In genomic region chr17:491086-492014, GRCh38 we compare ENCODE assay signal across 8 cellular contexts. TPM values are rescaled to one million over a fixed set of nuclear protein-coding genes. Genes with fewer than 3 reads are reported as not detected.
A peak's percentile ranks its signal among the peaks of the same experiment; 100 is the strongest.
DNase-seq lines count a peak whose midpoint lies in the region; ATAC-seq, FAIRE-seq and TF ChIP-seq lines count a peak whose summit lies in the region.

No MANE protein-coding gene starts in this region.

- H3K36me3 ChIP-seq in HUES64 (ENCODE audit: insufficient read depth, low read length) (no peaks in the 10 kb centered on the region), cardiac muscle cell (no peaks in the 10 kb centered on the region)

- POLR2A ChIA-PET in A549 (lab: Yijun Ruan, JAX): no interaction called here

- peak overlapping the region; percentile 60 for H3K4me3 ChIP-seq in A549
- peak overlapping the region; percentile 57 for H3K4me3 ChIP-seq in HUES64 (ENCODE audit: low read length)
- H3K4me3 ChIP-seq in cardiac muscle cell: peak overlapping the region; percentile 32

- TF ChIP-seq EP300 in A549 (IDR thresholded peaks at IDR 0.05): no peak

- CTCF ChIA-PET in A549 (lab: Yijun Ruan, JAX): interaction anchor here (1.1 kb wide), 1 partner anchor 200 kb away, joined by 3 read pairs; no protein-coding TSS in a partner anchor

- TF ChIP-seq CTCF in A549 (IDR thresholded peaks at IDR 0.05): no peak
- TF ChIP-seq CTCF in cardiac muscle cell (IDR thresholded peaks at IDR 0.05; ENCODE audit: low read depth, low read length): peak; percentile 5

- peaks cover 32% of the 10 kb centered on the region for H3K27me3 ChIP-seq in HUES64 (ENCODE audit: insufficient read depth, low read length)
- peaks cover 41% of the 10 kb centered on the region for H3K27me3 ChIP-seq in cardiac muscle cell

- H3K4me1 ChIP-seq in A549 (peaks cover 7% of the 10 kb centered on the region), HUES64 (ENCODE audit: insufficient read depth, low read length) (peaks cover 9% of the 10 kb centered on the region), cardiac muscle cell (ENCODE audit: low read depth) (no peaks in the 10 kb centered on the region)

- H3K27ac ChIP-seq in A549: peak overlapping the region; percentile 63 to 70; a peak in 5 of 6 replicates
- H3K27ac ChIP-seq in HUES64 (ENCODE audit: low read depth, low read length): no peak overlapping the region; the same call in 1 of the 2 replicates
- H3K27ac ChIP-seq in cardiac muscle cell: no peak overlapping the region

- WGBS in A549 (ENCODE audit: missing lambda C conversion rate): 59% methylated on average over 33 of the region's 73 CpGs
- 3% methylated on average over 71 of the region's 73 CpGs for WGBS in HUES64

- peak; percentile 41 to 56 for DNase-seq in A549 (ENCODE audit: low read depth in 1 of 2, low spot score in 1 of 2)
- DNase-seq in activated naive CD4-positive, alpha-beta T cell treated with anti-CD3 and anti-CD28 coated beads, Interleukin-2, amount 50 U/mL, for 16 hours: peak; percentile 19
- peak; percentile 73 to 75 for DNase-seq in cardiac muscle cell (ENCODE audit: low read depth in 1 of 2, low spot score in 1 of 2)
- peak; percentile 88 for DNase-seq in posterior vena cava (ENCODE audit: low spot score)
- DNase-seq in HT-29 (ENCODE audit: low spot score): no peak
- no peak for DNase-seq in DMS79 treated with DMSO at 0.1 percent for 48 hours (lab: John Stamatoyannopoulos, UW)

- no peak for TF ChIP-seq RAD21 in A549 (conservative IDR thresholded peaks at IDR 0.05 in 1 of 2, IDR thresholded peaks at IDR 0.05 in 1 of 2)

- H3K9me3 ChIP-seq in A549 (no peaks in the 10 kb centered on the region), HUES64 (ENCODE audit: insufficient read depth, low read depth, low read length) (no peaks in the 10 kb centered on the region), cardiac muscle cell (ENCODE audit: low read depth) (no peaks in the 10 kb centered on the region)

- no peak for TF ChIP-seq POLR2A in A549 (IDR thresholded peaks at IDR 0.05; ENCODE audit: low read length)

- FAIRE-seq in A549 (lab: Jason Lieb, UNC): no peak

- ATAC-seq in A549: peak; percentile 48 to 57
- no peak for ATAC-seq in HG02938 (IDR thresholded peaks at IDR 0.05; ENCODE audit: unreplicated experiment)

- H3K4me2 ChIP-seq in A549: peak overlapping the region; percentile 100

- peak overlapping the region; percentile 30; the same call in 1 of the 2 replicates for H3K9ac ChIP-seq in HUES64 (ENCODE audit: low read depth, low read length)

- intact Hi-C loops in posterior vena cava (cut with DNase I): no loop called here

TF ChIP-seq in A549, 52 proteins besides CTCF, POLR2A, EP300 and RAD21:
- TF ChIP-seq, protein P1, sequence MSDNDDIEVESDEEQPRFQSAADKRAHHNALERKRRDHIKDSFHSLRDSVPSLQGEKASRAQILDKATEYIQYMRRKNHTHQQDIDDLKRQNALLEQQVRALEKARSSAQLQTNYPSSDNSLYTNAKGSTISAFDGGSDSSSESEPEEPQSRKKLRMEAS (IDR thresholded peaks at IDR 0.05): peak; percentile 51; the same call in 1 of the 2 replicates
- TF ChIP-seq ESRRA (IDR thresholded peaks at IDR 0.05; ENCODE audit: borderline replicate concordance, low read length) (no peak), KDM1A (IDR thresholded peaks at IDR 0.05; ENCODE audit: low read depth) (no peak), MYC (IDR thresholded peaks at IDR 0.05; ENCODE audit: borderline replicate concordance, low read length) (no peak), PHF8 (IDR thresholded peaks at IDR 0.05; ENCODE audit: borderline replicate concordance, low read depth) (0 out of 2 replicates have a peak, but pooled peaks have one; percentile 22), CHD4 (IDR thresholded peaks at IDR 0.05; ENCODE audit: borderline replicate concordance) (no peak), GATA3 (IDR thresholded peaks at IDR 0.05; ENCODE audit: borderline replicate concordance) (no peak), FOXS1 (CRISPR knock-in tag; IDR thresholded peaks at IDR 0.05) (no peak), BHLHE40 (IDR thresholded peaks at IDR 0.05; ENCODE audit: low read depth, low read length) (no peak), ZNF302 (CRISPR knock-in tag; IDR thresholded peaks at IDR 0.05) (no peak), HDAC2 (IDR thresholded peaks at IDR 0.05) (no peak), MAFK (IDR thresholded peaks at IDR 0.05; ENCODE audit: partially characterized antibody) (no peak), HOXB5 (CRISPR knock-in tag; IDR thresholded peaks at IDR 0.05) (no peak), CBX8 (IDR thresholded peaks at IDR 0.05) (no peak), SMC3 (IDR thresholded peaks at IDR 0.05) (no peak), SREBF2 (IDR thresholded peaks at IDR 0.05) (no peak), RNF2 (IDR thresholded peaks at IDR 0.05; ENCODE audit: borderline replicate concordance, low read depth) (0 out of 2 replicates have a peak, but pooled peaks have one; percentile 80), RARB (CRISPR knock-in tag; IDR thresholded peaks at IDR 0.05) (no peak), JUNB (IDR thresholded peaks at IDR 0.05) (no peak)
- TF ChIP-seq, protein P2, sequence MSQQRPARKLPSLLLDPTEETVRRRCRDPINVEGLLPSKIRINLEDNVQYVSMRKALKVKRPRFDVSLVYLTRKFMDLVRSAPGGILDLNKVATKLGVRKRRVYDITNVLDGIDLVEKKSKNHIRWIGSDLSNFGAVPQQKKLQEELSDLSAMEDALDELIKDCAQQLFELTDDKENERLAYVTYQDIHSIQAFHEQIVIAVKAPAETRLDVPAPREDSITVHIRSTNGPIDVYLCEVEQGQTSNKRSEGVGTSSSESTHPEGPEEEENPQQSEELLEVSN (IDR thresholded peaks at IDR 0.05; ENCODE audit: borderline replicate concordance, low read depth): peak; percentile 68; the same call in 1 of the 2 replicates
- TF ChIP-seq, protein P3, sequence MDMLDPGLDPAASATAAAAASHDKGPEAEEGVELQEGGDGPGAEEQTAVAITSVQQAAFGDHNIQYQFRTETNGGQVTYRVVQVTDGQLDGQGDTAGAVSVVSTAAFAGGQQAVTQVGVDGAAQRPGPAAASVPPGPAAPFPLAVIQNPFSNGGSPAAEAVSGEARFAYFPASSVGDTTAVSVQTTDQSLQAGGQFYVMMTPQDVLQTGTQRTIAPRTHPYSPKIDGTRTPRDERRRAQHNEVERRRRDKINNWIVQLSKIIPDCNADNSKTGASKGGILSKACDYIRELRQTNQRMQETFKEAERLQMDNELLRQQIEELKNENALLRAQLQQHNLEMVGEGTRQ (IDR thresholded peaks at IDR 0.05): no peak

RNA-seq across cellular contexts. Expression of gene RFLNB, which starts 45.6 kb away (rescaled TPM):
- polyA plus RNA-seq in A549 (2011; rRNA removed) (10.7 and 11.7 TPM in 2 replicates), A549 (2017; fragmentation: RNase III; extraction: RNeasy Plus Mini Kit Qiagen cat#74134 plus additional on column Dnase treatment) (29.9 to 32.2 TPM (median 31.4 TPM) in 3 replicates), cardiac muscle cell (1.8 and 2.0 TPM in 2 replicates)
- polyA plus RNA-seq in A549 (2012; cell fraction: cytosol; rRNA removed): 9.3 and 13.6 TPM in 2 replicates
- 7.2 and 9.0 TPM in 2 replicates for polyA plus RNA-seq in A549 (2012; cell fraction: nucleus; rRNA removed)
- 7.4 and 9.3 TPM in 2 replicates for polyA minus RNA-seq in A549 (2011; rRNA and poly(A)+ RNA removed)
- 18.2 TPM for polyA plus RNA-seq in HUES64 (2013, experiment 1 of 2)
- polyA plus RNA-seq in HUES64 (2013, experiment 2 of 2): 16.5 TPM
- total RNA-seq in cardiac muscle cell (2.1 and 2.4 TPM in 2 replicates), posterior vena cava (100 to 1,000 TPM in 1 of 2 donors, 10 to 100 TPM in 1; 69.7 to 133 TPM)
- total RNA-seq in HT-29 (2014; rRNA removed; shearing (Covaris generic)): not detected in 2 replicates

Comparison
In these comparisons a context has a peak if more than half of its experiments do, and no peak if none do; other contexts are left out.
1. DNase-seq: peak in A549 (2 of 2), activated naive CD4-positive, alpha-beta T cell treated with anti-CD3 and anti-CD28 coated beads, Interleukin-2, amount 50 U/mL, for 16 hours (single experiment), cardiac muscle cell (2 of 2) and posterior vena cava (single experiment); none in HT-29 (single experiment) and DMS79 treated with DMSO at 0.1 percent for 48 hours (single experiment).
2. H3K27ac ChIP-seq: peak in A549 (2 of 2); none in HUES64 (single experiment) and cardiac muscle cell (single experiment).
3. RNA of gene RFLNB, which starts 45.6 kb away (total RNA-seq): 69.7 to 133 TPM in posterior vena cava; 2.1 to 2.4 TPM in cardiac muscle cell and not detected in HT-29; every median in the first group is over 10 times any median in the second.
4. Peak in every context shown above with its lines, with median percentiles within 50 percentile points of each other: H3K4me3 ChIP-seq.